Comparison of ENCODE assay signal across 16 cellular contexts in genomic region chr2:120434909-120435308, GRCh38.
"Had no signal": no experiment of that assay in that cellular context is flagged by ENCODE, and none has a peak within 500 bp of the region (broad histone marks: within the 10 kb centered on the region; RNA-seq: fewer than 3 reads in every experiment).

No MANE protein-coding gene starts in this region.

- DNase-seq: activated CD4-positive, alpha-beta T cell treated with anti-CD3 and anti-CD28 coated beads for 4 hours; activated CD8-positive, alpha-beta T cell treated with anti-CD3 and anti-CD28 coated beads for 36 hours; activated effector memory CD4-positive, alpha-beta T cell treated with anti-CD3 and anti-CD28 coated beads, Interleukin-2, amount 50 U/mL, for 16 hours; activated T-cell treated with anti-CD3 and anti-CD28 coated beads, Interleukin-2, amount 50 U/mL, for 72 hours; effector CD8-positive, alpha-beta T cell; nucleus accumbens; stimulated activated CD4-positive, alpha-beta T cell treated with anti-CD3 and anti-CD28 coated beads, Interleukin-12 subunit alpha, Interleukin-12 subunit beta, amount 100 ng/mL, for 4 hours; stimulated activated CD4-positive, alpha-beta T cell treated with anti-CD3 and anti-CD28 coated beads, Interleukin-1b, Interleukin-23, amount 100 ng/mL, for 48 hours; stimulated activated naive CD4-positive, alpha-beta T cell treated with Interleukin-2 at 50 U/mL for 16 hours; tibial artery had no signal

- H3K9me3 ChIP-seq: ascending aorta, tibial artery had no signal

- H3K36me3 ChIP-seq: ascending aorta, tibial artery had no signal

- FAIRE-seq: endothelial cell of umbilical vein, keratinocyte, TTC549 had no signal

- H3K4me3 ChIP-seq: ascending aorta, lung, tibial artery had no signal

- H3K27ac ChIP-seq: ascending aorta, tibial artery had no signal

- ATAC-seq: activated CD8-positive, alpha-beta T cell treated with anti-CD3 and anti-CD28 coated beads for 36 hours; activated T-cell treated with anti-CD3 and anti-CD28 coated beads, Interleukin-2, amount 50 U/mL, for 72 hours; natural killer cell treated with Interleukin-12 subunit alpha and Interleukin-12 subunit beta and Interleukin-15 and Interleukin-18, amount 100 ng/mL, for 72 hours had no signal

- H3K27me3 ChIP-seq: ascending aorta had no signal

- H3K4me1 ChIP-seq: ascending aorta, tibial artery had no signal
